ENCODE assay signal across 8 cellular contexts in the genomic region with DNA sequence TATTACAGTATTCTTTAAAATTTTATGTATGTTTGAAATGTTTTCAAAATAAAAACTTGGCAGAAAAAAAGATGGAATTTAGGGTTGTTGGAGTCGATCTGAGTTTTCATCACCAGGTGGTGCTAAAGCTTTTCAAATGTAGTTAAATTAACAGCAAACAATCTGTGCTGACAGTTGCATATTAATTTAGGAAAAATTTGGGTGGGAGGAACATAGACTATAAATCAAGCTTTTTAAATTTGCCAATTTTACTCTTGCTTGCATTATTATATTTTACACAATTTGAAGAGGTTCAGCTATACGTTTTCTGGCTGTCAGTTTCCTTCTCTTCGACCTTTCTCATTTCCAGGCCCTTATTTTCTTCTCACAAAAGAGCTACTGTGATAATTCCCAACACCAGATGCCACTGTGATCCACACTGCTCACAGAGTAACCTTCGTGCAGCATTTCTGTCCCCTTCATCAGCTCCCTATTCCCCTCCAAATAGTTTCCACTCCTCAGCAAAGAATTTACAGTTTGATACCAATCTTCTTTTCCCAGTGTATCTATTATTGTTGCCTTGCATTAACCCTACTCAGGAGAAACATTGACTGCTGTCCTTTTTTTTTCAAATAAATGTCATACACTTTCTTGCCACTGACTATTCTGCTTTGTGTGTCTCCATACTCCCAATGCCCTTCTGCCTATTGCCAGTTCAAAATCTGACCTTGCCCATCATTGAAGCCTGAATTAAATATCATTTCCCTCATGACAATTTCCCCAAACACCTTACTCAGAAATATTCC. TPM values are rescaled to one million over a fixed set of nuclear protein-coding genes. Genes with fewer than 3 reads are reported as not detected.
DNase-seq lines count a peak whose midpoint lies in the region; ATAC-seq and TF ChIP-seq lines count a peak whose summit lies in the region.

No MANE protein-coding gene starts in this region.

- intact Hi-C loops in left ventricle myocardium inferior (cut with micrococcal nuclease): loop anchor here (5.0 kb wide), 1 partner anchor 605 kb away; no protein-coding TSS in a partner anchor

- H3K9me3 ChIP-seq in left ventricle myocardium inferior (replicated peaks): no peaks in the 10 kb centered on the region

- no peak overlapping the region for H3K4me3 Mint-ChIP-seq in stimulated activated memory B cell treated with anti-CD40 and anti-IgM and Interleukin-4, amounts not matched to agents 10 μg/mL and 1 μg/mL and 100 μg/mL, for 72 hours

- H3K4me3 ChIP-seq in left ventricle myocardium inferior: no peak overlapping the region

- H3K9me3 Mint-ChIP-seq in stimulated activated memory B cell treated with anti-CD40 and anti-IgM and Interleukin-4, amounts not matched to agents 10 μg/mL and 1 μg/mL and 100 μg/mL, for 72 hours: no peaks in the 10 kb centered on the region

- DNase-seq in EH (ENCODE audit: low read depth) (peak; percentile 58), Kasumi-1 (lab: John Stamatoyannopoulos, UW) (peak; percentile 36 to 74), left ventricle myocardium inferior (no peak), smooth muscle cell of the brain vasculature (ENCODE audit: low read depth, low spot score) (peak; percentile 29)

- H3K27ac ChIP-seq in VCaP (no peak overlapping the region), left ventricle myocardium inferior (replicated peaks) (no peak overlapping the region)

- ATAC-seq in GM19455 (IDR thresholded peaks at IDR 0.05; ENCODE audit: unreplicated experiment) (no peak), GM21381 (IDR thresholded peaks at IDR 0.05; ENCODE audit: unreplicated experiment) (no peak)
- no peak for ATAC-seq in stimulated activated memory B cell treated with anti-CD40 and anti-IgM and Interleukin-4, amounts not matched to agents 10 μg/mL and 1 μg/mL and 100 μg/mL, for 72 hours

- no peaks in the 10 kb centered on the region for H3K36me3 Mint-ChIP-seq in stimulated activated memory B cell treated with anti-CD40 and anti-IgM and Interleukin-4, amounts not matched to agents 10 μg/mL and 1 μg/mL and 100 μg/mL, for 72 hours

- peaks cover 16% of the 10 kb centered on the region for H3K4me1 ChIP-seq in left ventricle myocardium inferior

- peak; percentile 70 for TF ChIP-seq CTCF in VCaP (conservative IDR thresholded peaks at IDR 0.05)
- peak; percentile 72 for TF ChIP-seq CTCF in left ventricle myocardium inferior (IDR thresholded peaks at IDR 0.05; ENCODE audit: borderline replicate concordance)

- peaks cover 24% of the 10 kb centered on the region for H3K27me3 Mint-ChIP-seq in stimulated activated memory B cell treated with anti-CD40 and anti-IgM and Interleukin-4, amounts not matched to agents 10 μg/mL and 1 μg/mL and 100 μg/mL, for 72 hours

- H3K27ac Mint-ChIP-seq in stimulated activated memory B cell treated with anti-CD40 and anti-IgM and Interleukin-4, amounts not matched to agents 10 μg/mL and 1 μg/mL and 100 μg/mL, for 72 hours: no peak overlapping the region

- H3K36me3 ChIP-seq in left ventricle myocardium inferior: no peaks in the 10 kb centered on the region

- H3K4me1 Mint-ChIP-seq in stimulated activated memory B cell treated with anti-CD40 and anti-IgM and Interleukin-4, amounts not matched to agents 10 μg/mL and 1 μg/mL and 100 μg/mL, for 72 hours: no peaks in the 10 kb centered on the region

- no peaks in the 10 kb centered on the region for H3K27me3 ChIP-seq in left ventricle myocardium inferior (ENCODE audit: low read depth)

RNA-seq across cellular contexts. Expression of a gene that starts 53.4 kb away (rescaled TPM):
- total RNA-seq in left ventricle myocardium inferior: 10.2 TPM
